ENCODE assay signal across 8 cellular contexts in the genomic region with DNA sequence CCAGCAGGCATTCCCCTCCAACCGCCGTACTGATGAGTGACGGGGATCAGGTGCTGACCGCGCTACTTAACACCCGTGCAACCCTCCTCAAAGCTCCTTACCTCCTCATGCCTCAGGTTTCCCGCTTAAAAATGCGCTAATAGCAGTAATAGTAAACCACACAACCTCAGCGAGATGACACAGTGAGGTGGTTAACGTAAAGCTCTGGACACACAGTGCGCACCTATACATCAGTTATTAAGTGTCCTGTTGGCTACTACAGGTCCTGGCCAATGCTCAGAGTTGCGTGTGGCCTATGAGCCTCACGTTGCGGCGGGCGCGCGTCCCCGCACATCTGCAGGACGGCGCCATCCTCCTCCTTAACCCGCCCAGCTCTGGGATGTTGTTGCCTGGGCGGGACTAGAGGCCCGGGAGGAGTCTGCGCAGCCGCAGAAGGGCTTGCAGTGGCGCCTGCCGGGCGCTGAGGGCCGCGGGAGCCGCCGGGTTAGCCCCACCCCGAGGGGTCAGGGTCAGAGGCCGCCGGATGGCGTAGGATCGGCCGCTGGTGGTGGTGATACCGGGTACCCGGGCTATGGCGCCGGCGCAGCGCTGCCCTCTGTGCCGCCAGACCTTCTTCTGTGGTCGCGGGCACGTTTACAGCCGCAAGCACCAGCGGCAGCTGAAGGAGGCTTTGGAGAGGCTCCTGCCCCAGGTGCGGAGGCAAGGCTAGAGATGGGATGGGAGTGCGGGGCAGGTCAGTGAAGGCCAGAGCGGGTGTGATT. TPM values are rescaled to one million over a fixed set of nuclear protein-coding genes. Genes with fewer than 3 reads are reported as not detected.
DNase-seq lines count a peak whose midpoint lies in the region; ATAC-seq, FAIRE-seq and TF ChIP-seq lines count a peak whose summit lies in the region.

A gene with protein sequence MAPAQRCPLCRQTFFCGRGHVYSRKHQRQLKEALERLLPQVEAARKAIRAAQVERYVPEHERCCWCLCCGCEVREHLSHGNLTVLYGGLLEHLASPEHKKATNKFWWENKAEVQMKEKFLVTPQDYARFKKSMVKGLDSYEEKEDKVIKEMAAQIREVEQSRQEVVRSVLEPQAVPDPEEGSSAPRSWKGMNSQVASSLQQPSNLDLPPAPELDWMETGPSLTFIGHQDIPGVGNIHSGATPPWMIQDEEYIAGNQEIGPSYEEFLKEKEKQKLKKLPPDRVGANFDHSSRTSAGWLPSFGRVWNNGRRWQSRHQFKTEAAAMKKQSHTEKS (plus strand): TSS at position 512 of the 761 bp plus-strand sequence. CDS start 60 bp downstream, at position 572.

- peaks cover 42% of the 10 kb centered on the region for H3K36me3 Mint-ChIP-seq in WTC11

- ATAC-seq in GM18909 (IDR thresholded peaks at IDR 0.05; ENCODE audit: poor library complexity, unreplicated experiment) (peak; percentile 95), HG03159 (IDR thresholded peaks at IDR 0.05; ENCODE audit: unreplicated experiment) (peak; percentile 88), WTC11 (peak; percentile 95)

- H3K9me3 Mint-ChIP-seq in WTC11: peaks cover 6% of the 10 kb centered on the region

- no peaks in the 10 kb centered on the region for H3K27me3 ChIP-seq in bronchial epithelial cell (ENCODE audit: control insufficient read depth, insufficient read depth, low read length)

- FAIRE-seq in bronchial epithelial cell (lab: Jason Lieb, UNC): no peak

- H3K4me3 ChIP-seq in bronchial epithelial cell (ENCODE audit: low read depth, low read length): peak within 1 kb of the TSS; percentile 65

- no peak for TF ChIP-seq CTCF in WTC11 (IDR thresholded peaks at IDR 0.05)
- peak; percentile 11 for TF ChIP-seq CTCF in bronchial epithelial cell (IDR thresholded peaks at IDR 0.05; ENCODE audit: insufficient read depth, low read length, severe bottlenecking)

- peaks cover 1% of the 10 kb centered on the region for H3K36me3 ChIP-seq in bronchial epithelial cell (ENCODE audit: control insufficient read depth, insufficient read depth, low read length)

- H3K27me3 Mint-ChIP-seq in WTC11 (ENCODE audit: low read depth): no peaks in the 10 kb centered on the region

- peak within 1 kb of the TSS; percentile 98 for H3K27ac Mint-ChIP-seq in WTC11

- peaks cover 26% of the 10 kb centered on the region for H3K4me1 Mint-ChIP-seq in WTC11

- CTCF ChIA-PET in WTC11 (lab: Charles Lee): interaction anchor here (0.5 to 2.8 kb wide), 12 partner anchors 9 to 363 kb away, joined by 3 to 12 read pairs (median 3); a partner anchor contains a TSS

- peak within 1 kb of the TSS; percentile 99 for H3K4me3 Mint-ChIP-seq in WTC11

- peak; percentile 100 for DNase-seq in AG08395 (ENCODE audit: low spot score)
- peak; percentile 93 for DNase-seq in NCI-H2227 (lab: John Stamatoyannopoulos, UW; ENCODE audit: unreplicated experiment)
- peak; percentile 97 for DNase-seq in WTC11 (ENCODE audit: low spot score)
- peak; percentile 79 for DNase-seq in bronchial epithelial cell (ENCODE audit: low read depth)
- DNase-seq in iPS-NIHi7 (ENCODE audit: extremely low spot score): peak; percentile 100
- DNase-seq in smooth muscle cell of the brain vasculature (ENCODE audit: low read depth, low spot score): peak; percentile 60

- POLR2A ChIA-PET in WTC11 (lab: Charles Lee): interaction anchor here (0.5 to 1.5 kb wide), 6 partner anchors 12 to 363 kb away, joined by 3 to 7 read pairs (median 4); a partner anchor contains a TSS

TF ChIP-seq in WTC11, 78 proteins besides CTCF, POLR2A, EP300 and RAD21 (continues in another document):
- TF ChIP-seq MYBL2 (CRISPR knock-in tag; IDR thresholded peaks at IDR 0.05) (peak; percentile 74; the same call in 1 of the 2 replicates), TEAD1 (CRISPR knock-in tag; IDR thresholded peaks at IDR 0.05) (peak; percentile 58; the same call in 1 of the 2 replicates)
- TF ChIP-seq, protein P1, sequence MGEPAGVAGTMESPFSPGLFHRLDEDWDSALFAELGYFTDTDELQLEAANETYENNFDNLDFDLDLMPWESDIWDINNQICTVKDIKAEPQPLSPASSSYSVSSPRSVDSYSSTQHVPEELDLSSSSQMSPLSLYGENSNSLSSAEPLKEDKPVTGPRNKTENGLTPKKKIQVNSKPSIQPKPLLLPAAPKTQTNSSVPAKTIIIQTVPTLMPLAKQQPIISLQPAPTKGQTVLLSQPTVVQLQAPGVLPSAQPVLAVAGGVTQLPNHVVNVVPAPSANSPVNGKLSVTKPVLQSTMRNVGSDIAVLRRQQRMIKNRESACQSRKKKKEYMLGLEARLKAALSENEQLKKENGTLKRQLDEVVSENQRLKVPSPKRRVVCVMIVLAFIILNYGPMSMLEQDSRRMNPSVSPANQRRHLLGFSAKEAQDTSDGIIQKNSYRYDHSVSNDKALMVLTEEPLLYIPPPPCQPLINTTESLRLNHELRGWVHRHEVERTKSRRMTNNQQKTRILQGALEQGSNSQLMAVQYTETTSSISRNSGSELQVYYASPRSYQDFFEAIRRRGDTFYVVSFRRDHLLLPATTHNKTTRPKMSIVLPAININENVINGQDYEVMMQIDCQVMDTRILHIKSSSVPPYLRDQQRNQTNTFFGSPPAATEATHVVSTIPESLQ (CRISPR knock-in tag; IDR thresholded peaks at IDR 0.05): no peak
- TF ChIP-seq, protein P2, sequence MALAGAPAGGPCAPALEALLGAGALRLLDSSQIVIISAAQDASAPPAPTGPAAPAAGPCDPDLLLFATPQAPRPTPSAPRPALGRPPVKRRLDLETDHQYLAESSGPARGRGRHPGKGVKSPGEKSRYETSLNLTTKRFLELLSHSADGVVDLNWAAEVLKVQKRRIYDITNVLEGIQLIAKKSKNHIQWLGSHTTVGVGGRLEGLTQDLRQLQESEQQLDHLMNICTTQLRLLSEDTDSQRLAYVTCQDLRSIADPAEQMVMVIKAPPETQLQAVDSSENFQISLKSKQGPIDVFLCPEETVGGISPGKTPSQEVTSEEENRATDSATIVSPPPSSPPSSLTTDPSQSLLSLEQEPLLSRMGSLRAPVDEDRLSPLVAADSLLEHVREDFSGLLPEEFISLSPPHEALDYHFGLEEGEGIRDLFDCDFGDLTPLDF (CRISPR knock-in tag; IDR thresholded peaks at IDR 0.05): no peak
- TF ChIP-seq, protein P3, sequence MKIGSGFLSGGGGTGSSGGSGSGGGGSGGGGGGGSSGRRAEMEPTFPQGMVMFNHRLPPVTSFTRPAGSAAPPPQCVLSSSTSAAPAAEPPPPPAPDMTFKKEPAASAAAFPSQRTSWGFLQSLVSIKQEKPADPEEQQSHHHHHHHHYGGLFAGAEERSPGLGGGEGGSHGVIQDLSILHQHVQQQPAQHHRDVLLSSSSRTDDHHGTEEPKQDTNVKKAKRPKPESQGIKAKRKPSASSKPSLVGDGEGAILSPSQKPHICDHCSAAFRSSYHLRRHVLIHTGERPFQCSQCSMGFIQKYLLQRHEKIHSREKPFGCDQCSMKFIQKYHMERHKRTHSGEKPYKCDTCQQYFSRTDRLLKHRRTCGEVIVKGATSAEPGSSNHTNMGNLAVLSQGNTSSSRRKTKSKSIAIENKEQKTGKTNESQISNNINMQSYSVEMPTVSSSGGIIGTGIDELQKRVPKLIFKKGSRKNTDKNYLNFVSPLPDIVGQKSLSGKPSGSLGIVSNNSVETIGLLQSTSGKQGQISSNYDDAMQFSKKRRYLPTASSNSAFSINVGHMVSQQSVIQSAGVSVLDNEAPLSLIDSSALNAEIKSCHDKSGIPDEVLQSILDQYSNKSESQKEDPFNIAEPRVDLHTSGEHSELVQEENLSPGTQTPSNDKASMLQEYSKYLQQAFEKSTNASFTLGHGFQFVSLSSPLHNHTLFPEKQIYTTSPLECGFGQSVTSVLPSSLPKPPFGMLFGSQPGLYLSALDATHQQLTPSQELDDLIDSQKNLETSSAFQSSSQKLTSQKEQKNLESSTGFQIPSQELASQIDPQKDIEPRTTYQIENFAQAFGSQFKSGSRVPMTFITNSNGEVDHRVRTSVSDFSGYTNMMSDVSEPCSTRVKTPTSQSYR (CRISPR knock-in tag; IDR thresholded peaks at IDR 0.05): no peak
- TF ChIP-seq, protein P4, sequence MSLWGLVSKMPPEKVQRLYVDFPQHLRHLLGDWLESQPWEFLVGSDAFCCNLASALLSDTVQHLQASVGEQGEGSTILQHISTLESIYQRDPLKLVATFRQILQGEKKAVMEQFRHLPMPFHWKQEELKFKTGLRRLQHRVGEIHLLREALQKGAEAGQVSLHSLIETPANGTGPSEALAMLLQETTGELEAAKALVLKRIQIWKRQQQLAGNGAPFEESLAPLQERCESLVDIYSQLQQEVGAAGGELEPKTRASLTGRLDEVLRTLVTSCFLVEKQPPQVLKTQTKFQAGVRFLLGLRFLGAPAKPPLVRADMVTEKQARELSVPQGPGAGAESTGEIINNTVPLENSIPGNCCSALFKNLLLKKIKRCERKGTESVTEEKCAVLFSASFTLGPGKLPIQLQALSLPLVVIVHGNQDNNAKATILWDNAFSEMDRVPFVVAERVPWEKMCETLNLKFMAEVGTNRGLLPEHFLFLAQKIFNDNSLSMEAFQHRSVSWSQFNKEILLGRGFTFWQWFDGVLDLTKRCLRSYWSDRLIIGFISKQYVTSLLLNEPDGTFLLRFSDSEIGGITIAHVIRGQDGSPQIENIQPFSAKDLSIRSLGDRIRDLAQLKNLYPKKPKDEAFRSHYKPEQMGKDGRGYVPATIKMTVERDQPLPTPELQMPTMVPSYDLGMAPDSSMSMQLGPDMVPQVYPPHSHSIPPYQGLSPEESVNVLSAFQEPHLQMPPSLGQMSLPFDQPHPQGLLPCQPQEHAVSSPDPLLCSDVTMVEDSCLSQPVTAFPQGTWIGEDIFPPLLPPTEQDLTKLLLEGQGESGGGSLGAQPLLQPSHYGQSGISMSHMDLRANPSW (CRISPR knock-in tag; conservative IDR thresholded peaks at IDR 0.05; ENCODE audit: low read depth): no peak
- TF ChIP-seq, protein P5, sequence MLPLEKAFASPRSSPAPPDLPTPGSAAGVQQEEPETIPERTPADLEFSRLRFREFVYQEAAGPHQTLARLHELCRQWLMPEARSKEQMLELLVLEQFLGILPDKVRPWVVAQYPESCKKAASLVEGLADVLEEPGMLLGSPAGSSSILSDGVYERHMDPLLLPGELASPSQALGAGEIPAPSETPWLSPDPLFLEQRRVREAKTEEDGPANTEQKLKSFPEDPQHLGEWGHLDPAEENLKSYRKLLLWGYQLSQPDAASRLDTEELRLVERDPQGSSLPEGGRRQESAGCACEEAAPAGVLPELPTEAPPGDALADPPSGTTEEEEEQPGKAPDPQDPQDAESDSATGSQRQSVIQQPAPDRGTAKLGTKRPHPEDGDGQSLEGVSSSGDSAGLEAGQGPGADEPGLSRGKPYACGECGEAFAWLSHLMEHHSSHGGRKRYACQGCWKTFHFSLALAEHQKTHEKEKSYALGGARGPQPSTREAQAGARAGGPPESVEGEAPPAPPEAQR (CRISPR knock-in tag; IDR thresholded peaks at IDR 0.05): no peak

RNA-seq across cellular contexts. Expression of the gene that starts here (rescaled TPM):
- total RNA-seq in WTC11 (2021) (39.1 to 42.1 TPM (median 41.7 TPM) in 3 replicates), bronchial epithelial cell (21.3 and 22.5 TPM in 2 replicates)

Comparison
In these comparisons a context has a peak if more than half of its experiments do, and no peak if none do; other contexts are left out.
1. Peak in every context shown above with its lines: DNase-seq, ATAC-seq and H3K4me3 ChIP-seq.